1 cellular context compared by ENCODE assay signal in the genomic region with DNA sequence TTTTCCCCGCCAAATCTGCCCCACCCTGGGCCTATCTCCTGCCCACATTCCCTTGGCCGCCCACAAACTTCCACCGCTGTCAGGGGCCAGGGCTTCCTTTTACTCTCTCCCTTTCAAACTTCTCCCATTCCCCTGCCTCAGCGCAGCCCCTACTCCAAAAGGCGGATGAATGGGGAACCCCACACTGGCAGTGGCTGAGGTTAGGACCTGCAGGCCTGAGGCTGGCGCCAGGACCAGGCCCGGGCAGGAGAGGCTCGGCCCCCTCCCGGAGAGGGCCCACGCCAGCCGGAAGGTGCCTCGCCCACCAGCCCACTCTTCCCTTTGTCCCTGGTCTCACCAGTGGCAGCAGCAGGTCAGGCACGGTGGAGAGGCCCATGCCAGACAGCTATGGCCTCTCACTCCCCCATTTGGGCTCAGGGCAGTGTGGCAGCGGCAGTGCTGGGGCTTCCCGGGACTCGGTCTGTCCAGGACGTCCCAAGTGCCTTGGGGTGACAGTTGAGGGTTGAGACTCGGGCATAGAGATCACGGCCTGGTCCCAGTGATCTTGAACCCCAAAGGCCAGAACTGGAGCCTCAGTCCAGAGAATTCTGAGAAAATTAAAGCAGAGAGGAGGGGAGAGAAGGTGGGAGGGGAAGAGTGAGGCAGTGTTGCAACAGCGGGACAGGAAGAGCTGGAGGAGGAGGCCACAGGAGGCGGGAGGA.
TF ChIP-seq lines count a peak whose summit lies in the region.

TSS of gene TNFRSF1A (minus strand) at position 638 of the 701 bp plus-strand sequence. CDS start at position 376, 262 bp downstream.

TF ChIP-seq in K562, 482 proteins besides CTCF, POLR2A, EP300 and RAD21 (continued from another document and continues in another):
- TF ChIP-seq CTCFL (IDR thresholded peaks at IDR 0.05; ENCODE audit: borderline replicate concordance, insufficient read depth, low read depth, low read length, poor library complexity, severe bottlenecking) = no peak
- TF ChIP-seq KDM1A (IDR thresholded peaks at IDR 0.05) = peak; percentile 18 to 20; a peak in 2 of 4 replicates
- no peak for TF ChIP-seq ZNF175 (CRISPR knock-in tag; IDR thresholded peaks at IDR 0.05; ENCODE audit: low read depth)
- TF ChIP-seq ZNF717 (CRISPR knock-in tag; IDR thresholded peaks at IDR 0.05) = no peak
- TF ChIP-seq BRD4 (IDR thresholded peaks at IDR 0.05) = no peak
- TF ChIP-seq, protein P1, sequence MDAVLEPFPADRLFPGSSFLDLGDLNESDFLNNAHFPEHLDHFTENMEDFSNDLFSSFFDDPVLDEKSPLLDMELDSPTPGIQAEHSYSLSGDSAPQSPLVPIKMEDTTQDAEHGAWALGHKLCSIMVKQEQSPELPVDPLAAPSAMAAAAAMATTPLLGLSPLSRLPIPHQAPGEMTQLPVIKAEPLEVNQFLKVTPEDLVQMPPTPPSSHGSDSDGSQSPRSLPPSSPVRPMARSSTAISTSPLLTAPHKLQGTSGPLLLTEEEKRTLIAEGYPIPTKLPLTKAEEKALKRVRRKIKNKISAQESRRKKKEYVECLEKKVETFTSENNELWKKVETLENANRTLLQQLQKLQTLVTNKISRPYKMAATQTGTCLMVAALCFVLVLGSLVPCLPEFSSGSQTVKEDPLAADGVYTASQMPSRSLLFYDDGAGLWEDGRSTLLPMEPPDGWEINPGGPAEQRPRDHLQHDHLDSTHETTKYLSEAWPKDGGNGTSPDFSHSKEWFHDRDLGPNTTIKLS (IDR thresholded peaks at IDR 0.05; ENCODE audit: borderline replicate concordance, low read depth) = no peak
- no peak for TF ChIP-seq GTF2E2 (tag; IDR thresholded peaks at IDR 0.05)
- TF ChIP-seq, protein P2, sequence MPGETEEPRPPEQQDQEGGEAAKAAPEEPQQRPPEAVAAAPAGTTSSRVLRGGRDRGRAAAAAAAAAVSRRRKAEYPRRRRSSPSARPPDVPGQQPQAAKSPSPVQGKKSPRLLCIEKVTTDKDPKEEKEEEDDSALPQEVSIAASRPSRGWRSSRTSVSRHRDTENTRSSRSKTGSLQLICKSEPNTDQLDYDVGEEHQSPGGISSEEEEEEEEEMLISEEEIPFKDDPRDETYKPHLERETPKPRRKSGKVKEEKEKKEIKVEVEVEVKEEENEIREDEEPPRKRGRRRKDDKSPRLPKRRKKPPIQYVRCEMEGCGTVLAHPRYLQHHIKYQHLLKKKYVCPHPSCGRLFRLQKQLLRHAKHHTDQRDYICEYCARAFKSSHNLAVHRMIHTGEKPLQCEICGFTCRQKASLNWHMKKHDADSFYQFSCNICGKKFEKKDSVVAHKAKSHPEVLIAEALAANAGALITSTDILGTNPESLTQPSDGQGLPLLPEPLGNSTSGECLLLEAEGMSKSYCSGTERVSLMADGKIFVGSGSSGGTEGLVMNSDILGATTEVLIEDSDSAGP (CRISPR knock-in tag; IDR thresholded peaks at IDR 0.05) = no peak
- TF ChIP-seq RFX7 (CRISPR knock-in tag; IDR thresholded peaks at IDR 0.05) = no peak
- TF ChIP-seq ZBTB5 (IDR thresholded peaks at IDR 0.05) = no peak
- no peak for TF ChIP-seq ESRRA (IDR thresholded peaks at IDR 0.05; ENCODE audit: borderline replicate concordance, low read depth)
- TF ChIP-seq ARNT (IDR thresholded peaks at IDR 0.05) = no peak
- peak; percentile 50; the same call in 1 of the 2 replicates for TF ChIP-seq TAL1 (IDR thresholded peaks at IDR 0.05)
- TF ChIP-seq NFE2 (IDR thresholded peaks at IDR 0.05; ENCODE audit: low read depth) = no peak
- TF ChIP-seq ZNF140 (CRISPR knock-in tag; IDR thresholded peaks at IDR 0.05) = no peak
- TF ChIP-seq LCOR (CRISPR knock-in tag; IDR thresholded peaks at IDR 0.05) = 0 out of 2 replicates have a peak, but pooled peaks have one; percentile 41
- TF ChIP-seq, protein P3, sequence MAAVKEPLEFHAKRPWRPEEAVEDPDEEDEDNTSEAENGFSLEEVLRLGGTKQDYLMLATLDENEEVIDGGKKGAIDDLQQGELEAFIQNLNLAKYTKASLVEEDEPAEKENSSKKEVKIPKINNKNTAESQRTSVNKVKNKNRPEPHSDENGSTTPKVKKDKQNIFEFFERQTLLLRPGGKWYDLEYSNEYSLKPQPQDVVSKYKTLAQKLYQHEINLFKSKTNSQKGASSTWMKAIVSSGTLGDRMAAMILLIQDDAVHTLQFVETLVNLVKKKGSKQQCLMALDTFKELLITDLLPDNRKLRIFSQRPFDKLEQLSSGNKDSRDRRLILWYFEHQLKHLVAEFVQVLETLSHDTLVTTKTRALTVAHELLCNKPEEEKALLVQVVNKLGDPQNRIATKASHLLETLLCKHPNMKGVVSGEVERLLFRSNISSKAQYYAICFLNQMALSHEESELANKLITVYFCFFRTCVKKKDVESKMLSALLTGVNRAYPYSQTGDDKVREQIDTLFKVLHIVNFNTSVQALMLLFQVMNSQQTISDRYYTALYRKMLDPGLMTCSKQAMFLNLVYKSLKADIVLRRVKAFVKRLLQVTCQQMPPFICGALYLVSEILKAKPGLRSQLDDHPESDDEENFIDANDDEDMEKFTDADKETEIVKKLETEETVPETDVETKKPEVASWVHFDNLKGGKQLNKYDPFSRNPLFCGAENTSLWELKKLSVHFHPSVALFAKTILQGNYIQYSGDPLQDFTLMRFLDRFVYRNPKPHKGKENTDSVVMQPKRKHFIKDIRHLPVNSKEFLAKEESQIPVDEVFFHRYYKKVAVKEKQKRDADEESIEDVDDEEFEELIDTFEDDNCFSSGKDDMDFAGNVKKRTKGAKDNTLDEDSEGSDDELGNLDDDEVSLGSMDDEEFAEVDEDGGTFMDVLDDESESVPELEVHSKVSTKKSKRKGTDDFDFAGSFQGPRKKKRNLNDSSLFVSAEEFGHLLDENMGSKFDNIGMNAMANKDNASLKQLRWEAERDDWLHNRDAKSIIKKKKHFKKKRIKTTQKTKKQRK (IDR thresholded peaks at IDR 0.05; ENCODE audit: borderline replicate concordance, low read depth, low read length) = no peak
- TF ChIP-seq RBBP5 (IDR thresholded peaks at IDR 0.05; ENCODE audit: borderline replicate concordance, insufficient read depth, low read length, poor library complexity, severe bottlenecking) = peak; percentile 24
- no peak for TF ChIP-seq TAF7 (tag; IDR thresholded peaks at IDR 0.05)
- TF ChIP-seq NCOA6 (IDR thresholded peaks at IDR 0.05) = no peak
- no peak for TF ChIP-seq HCFC1 (IDR thresholded peaks at IDR 0.05; ENCODE audit: low read depth, low read length)
- peak; percentile 87; the same call in 1 of the 2 replicates for TF ChIP-seq NFRKB (IDR thresholded peaks at IDR 0.05; ENCODE audit: low read depth)
- no peak for TF ChIP-seq GTF2F1 (IDR thresholded peaks at IDR 0.05; ENCODE audit: low read depth, low read length)
- TF ChIP-seq THRAP3 (IDR thresholded peaks at IDR 0.05; ENCODE audit: borderline replicate concordance) = no peak
- no peak for TF ChIP-seq C11orf30 (IDR thresholded peaks at IDR 0.05; ENCODE audit: low read depth)
- peak; percentile 70 for TF ChIP-seq TCF3 (CRISPR knock-in tag; IDR thresholded peaks at IDR 0.05)
- no peak for TF ChIP-seq SIN3B (IDR thresholded peaks at IDR 0.05; ENCODE audit: low read depth)
- TF ChIP-seq PML (IDR thresholded peaks at IDR 0.05; ENCODE audit: low read length) = no peak
- no peak for TF ChIP-seq PHTF2 (CRISPR knock-in tag; IDR thresholded peaks at IDR 0.05)
- TF ChIP-seq MNT (conservative IDR thresholded peaks at IDR 0.05) = peak in 1 of 2 experiments; percentile 47; a peak in 2 of 4 replicates
- no peak for TF ChIP-seq CBFB (CRISPR knock-in tag; IDR thresholded peaks at IDR 0.05)
- TF ChIP-seq HDAC8 (tag; IDR thresholded peaks at IDR 0.05) = no peak
- TF ChIP-seq SETDB1 (IDR thresholded peaks at IDR 0.05; ENCODE audit: low read length) = no peak
- TF ChIP-seq ZC3H11A (IDR thresholded peaks at IDR 0.05; ENCODE audit: low read depth, low read length) = no peak
- TF ChIP-seq ZFX (CRISPR knock-in tag; IDR thresholded peaks at IDR 0.05) = peak; percentile 92
- TF ChIP-seq KLF1 (tag; IDR thresholded peaks at IDR 0.05) = no peak
- no peak for TF ChIP-seq HDAC6 (IDR thresholded peaks at IDR 0.05; ENCODE audit: low read depth, low read length)
- no peak for TF ChIP-seq ZNF507 (tag; conservative IDR thresholded peaks at IDR 0.05)
- TF ChIP-seq E2F6 (IDR thresholded peaks at IDR 0.05; ENCODE audit: borderline replicate concordance in 1 of 2, extremely low read depth in 1 of 2, insufficient read depth in 1 of 2, insufficient read length in 1 of 2, low read depth in 1 of 2, low read length in 1 of 2, poor library complexity in 1 of 2, severe bottlenecking in 1 of 2) = no peak
- TF ChIP-seq KLF6 (CRISPR knock-in tag; IDR thresholded peaks at IDR 0.05; ENCODE audit: borderline replicate concordance) = no peak
- no peak for TF ChIP-seq GATA2 (CRISPR knock-in tag; IDR thresholded peaks at IDR 0.05)
- TF ChIP-seq BRF1 (IDR thresholded peaks at IDR 0.05; ENCODE audit: borderline replicate concordance, extremely low read depth, insufficient read length) = no peak
- TF ChIP-seq, protein P4, sequence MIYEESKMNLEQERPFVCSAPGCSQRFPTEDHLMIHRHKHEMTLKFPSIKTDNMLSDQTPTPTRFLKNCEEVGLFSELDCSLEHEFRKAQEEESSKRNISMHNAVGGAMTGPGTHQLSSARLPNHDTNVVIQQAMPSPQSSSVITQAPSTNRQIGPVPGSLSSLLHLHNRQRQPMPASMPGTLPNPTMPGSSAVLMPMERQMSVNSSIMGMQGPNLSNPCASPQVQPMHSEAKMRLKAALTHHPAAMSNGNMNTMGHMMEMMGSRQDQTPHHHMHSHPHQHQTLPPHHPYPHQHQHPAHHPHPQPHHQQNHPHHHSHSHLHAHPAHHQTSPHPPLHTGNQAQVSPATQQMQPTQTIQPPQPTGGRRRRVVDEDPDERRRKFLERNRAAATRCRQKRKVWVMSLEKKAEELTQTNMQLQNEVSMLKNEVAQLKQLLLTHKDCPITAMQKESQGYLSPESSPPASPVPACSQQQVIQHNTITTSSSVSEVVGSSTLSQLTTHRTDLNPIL (CRISPR knock-in tag; IDR thresholded peaks at IDR 0.05) = no peak
- TF ChIP-seq KLF10 (CRISPR knock-in tag; IDR thresholded peaks at IDR 0.05) = no peak
- TF ChIP-seq POU5F1 (IDR thresholded peaks at IDR 0.05; ENCODE audit: borderline replicate concordance, low read depth, low read length, partially characterized antibody) = no peak
- TF ChIP-seq HDAC1 (IDR thresholded peaks at IDR 0.05) = peak in 1 of 2 experiments; percentile 25; a peak in 1 of 4 replicates
- TF ChIP-seq PTBP1 (IDR thresholded peaks at IDR 0.05; ENCODE audit: low read depth, low read length) = no peak
- no peak for TF ChIP-seq FOSL1 (tag; conservative IDR thresholded peaks at IDR 0.05)
- peak; percentile 48; the same call in 1 of the 2 replicates for TF ChIP-seq PHF8 (IDR thresholded peaks at IDR 0.05; ENCODE audit: borderline replicate concordance, low read length)
- TF ChIP-seq ZKSCAN8 (CRISPR knock-in tag; IDR thresholded peaks at IDR 0.05) = no peak
- no peak for TF ChIP-seq ILF3 (IDR thresholded peaks at IDR 0.05; ENCODE audit: borderline replicate concordance)
- no peak for TF ChIP-seq HMG20A (CRISPR knock-in tag; conservative IDR thresholded peaks at IDR 0.05)
- TF ChIP-seq BRCA1 (IDR thresholded peaks at IDR 0.05) = no peak
- no peak for TF ChIP-seq BRCA1 (CRISPR knock-in tag; IDR thresholded peaks at IDR 0.05)
- no peak for TF ChIP-seq NCOA2 (IDR thresholded peaks at IDR 0.05; ENCODE audit: partially characterized antibody in 2 of 2)
